ENCODE assay signal across 8 cellular contexts in the genomic region with DNA sequence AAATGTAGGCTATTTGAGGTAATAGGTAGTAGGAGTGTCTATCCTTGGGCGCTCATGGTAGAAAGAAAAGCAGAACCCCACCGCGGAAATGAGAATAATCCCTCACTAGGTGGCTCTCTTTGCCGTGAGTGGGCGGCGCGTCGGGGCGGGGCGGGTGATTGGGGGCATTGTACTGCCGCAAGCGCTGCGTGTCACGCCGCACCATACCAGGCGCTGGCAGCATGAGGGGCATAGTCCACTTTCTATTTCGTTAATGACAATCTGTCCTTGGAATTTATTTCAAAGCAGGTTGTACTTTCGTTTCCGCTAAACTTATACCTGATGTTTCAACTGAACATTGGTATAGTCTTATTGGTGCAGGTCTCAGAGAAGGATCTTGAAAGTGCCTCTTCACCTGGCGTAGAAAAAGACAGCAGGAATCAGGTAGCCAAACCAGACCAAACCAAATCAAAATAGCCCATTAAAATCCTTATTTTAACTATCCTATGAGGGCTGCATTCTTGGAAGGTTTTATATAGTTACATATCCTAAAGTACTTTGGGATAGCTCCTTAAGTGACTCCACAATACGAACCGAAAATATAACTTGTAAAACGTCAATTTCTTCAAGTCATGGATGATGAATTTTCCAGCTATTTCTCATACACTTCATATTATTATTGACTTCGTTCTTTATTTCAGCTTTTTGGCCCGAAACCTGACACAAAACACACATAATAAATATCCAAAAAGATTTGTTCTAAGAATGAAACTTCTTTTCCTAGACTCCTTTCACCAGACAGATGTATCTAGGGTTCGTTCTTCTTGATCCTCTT. TPM values are rescaled to one million over a fixed set of nuclear protein-coding genes. Genes with fewer than 3 reads are reported as not detected.
A peak's percentile ranks its signal among the peaks of the same experiment; 100 is the strongest.
DNase-seq lines count a peak whose midpoint lies in the region; ATAC-seq, FAIRE-seq and TF ChIP-seq lines count a peak whose summit lies in the region.

No MANE protein-coding gene starts in this region.

- H3K27me3 Mint-ChIP-seq in HFFc6 (ENCODE audit: insufficient read depth), result peaks cover 2% of the 10 kb centered on the region; the same call in 1 of the 2 replicates
- no peaks in the 10 kb centered on the region for H3K27me3 Mint-ChIP-seq in activated naive CD8-positive, alpha-beta T cell

- H3K4me3 ChIP-seq in pancreas, result peak overlapping the region; percentile 79 to 98 (median 88)
- peak overlapping the region; percentile 97 to 99 for H3K4me3 ChIP-seq in tibial artery

- H3K4me1 Mint-ChIP-seq in HFFc6 (ENCODE audit: low read depth), result peaks cover 33% of the 10 kb centered on the region
- peaks cover 28% of the 10 kb centered on the region for H3K4me1 Mint-ChIP-seq in activated naive CD8-positive, alpha-beta T cell (ENCODE audit: low read depth)

- H3K27ac Mint-ChIP-seq in HFFc6, result peak overlapping the region; percentile 100
- H3K27ac Mint-ChIP-seq in activated naive CD8-positive, alpha-beta T cell, result peak overlapping the region; percentile 100

- peaks cover 11% of the 10 kb centered on the region; the same call in 1 of the 2 replicates for H3K36me3 Mint-ChIP-seq in HFFc6 (ENCODE audit: low read depth)
- H3K36me3 Mint-ChIP-seq in activated naive CD8-positive, alpha-beta T cell, result peaks cover 4% of the 10 kb centered on the region

- ATAC-seq in Right ventricle myocardium inferior (peak; percentile 53), pancreas (peak; percentile 36 to 73 (median 60))

- H3K27ac ChIP-seq in pancreas, result peak overlapping the region; percentile 97 to 98 (median 98)
- H3K27ac ChIP-seq in tibial artery, result peak overlapping the region; percentile 90 to 94

- DNase-seq in HFFc6 (peak; percentile 72), NCI-H1105 (lab: John Stamatoyannopoulos, UW) (peak; percentile 76), SKM-1 (lab: John Stamatoyannopoulos, UW; ENCODE audit: unreplicated experiment) (peak; percentile 95), Right ventricle myocardium inferior (ENCODE audit: missing footprints) (peak; percentile 94), pancreas (peak; percentile 82 to 90 (median 86)), tibial artery (peak; percentile 84 to 91)

- H3K27me3 ChIP-seq in pancreas (no peaks in the 10 kb centered on the region), tibial artery (no peaks in the 10 kb centered on the region)

- no peak for FAIRE-seq in pancreas (lab: Jason Lieb, UNC)

- peak overlapping the region; percentile 91 for H3K4me3 Mint-ChIP-seq in HFFc6
- H3K4me3 Mint-ChIP-seq in activated naive CD8-positive, alpha-beta T cell, result peak overlapping the region; percentile 95

- TF ChIP-seq CTCF in HFFc6 (IDR thresholded peaks at IDR 0.05), result peak; percentile 76
- TF ChIP-seq CTCF in pancreas (IDR thresholded peaks at IDR 0.05), result peak in 1 of 4 donors; percentile 25
- TF ChIP-seq CTCF in tibial artery (IDR thresholded peaks at IDR 0.05), result peak; percentile 22 to 53

- H3K4me1 ChIP-seq in ES-I3 (ENCODE audit: insufficient read depth, low read length) (no peaks in the 10 kb centered on the region), pancreas (peaks cover 4 to 21% (median 4%) of the 10 kb centered on the region in 3 donors), tibial artery (peaks cover 0 to 26% (median 11%) of the 10 kb centered on the region in 4 donors)

- H3K9me3 Mint-ChIP-seq in HFFc6, result no peaks in the 10 kb centered on the region
- H3K9me3 Mint-ChIP-seq in activated naive CD8-positive, alpha-beta T cell (ENCODE audit: low read depth), result no peaks in the 10 kb centered on the region

- H3K9me3 ChIP-seq in ES-I3 (ENCODE audit: control insufficient read depth, insufficient read depth, low read length) (no peaks in the 10 kb centered on the region), pancreas (no peaks in the 10 kb centered on the region), tibial artery (no peaks in the 10 kb centered on the region)

- intact Hi-C loops in Right ventricle myocardium inferior (cut with DNase I), result loop anchor here (2.0 to 10.0 kb wide), 4 partner anchors 72 to 434 kb away; no protein-coding TSS in a partner anchor
- intact Hi-C loops in pancreas (cut with DNase I), result loop anchor here in 1 of 3 donors (10.0 kb wide), 1 partner anchor 64 kb away; no protein-coding TSS in a partner anchor
- intact Hi-C loops in tibial artery (cut with DNase I; ENCODE audit: low total_unique reads), result loop anchor here (5.0 kb wide), 1 partner anchor 167 kb away; the partner anchor contains the start of gene ARPC5

- H3K9ac ChIP-seq in ES-I3 (ENCODE audit: low read depth, low read length), result peak overlapping the region; percentile 93

- H3K36me3 ChIP-seq in ES-I3 (ENCODE audit: insufficient read depth, low read length) (no peaks in the 10 kb centered on the region), pancreas (no peaks in the 10 kb centered on the region), tibial artery (no peaks in the 10 kb centered on the region)

- WGBS in pancreas, 2 donors, result 0% methylated on average over 26 of the region's 26 CpGs

RNA-seq across cellular contexts. Expression of gene SMG7, which starts 1.9 kb away (rescaled TPM):
- 10 to 100 TPM; 49.5 to 63.6 (median 55.5) TPM for total RNA-seq in HFFc6 (2021; fragmentation: NEBNext Ultra II Directional; extraction: Animal tissue kit (Norgen Biotek cat#: 25700))
- total RNA-seq in Right ventricle myocardium inferior (45.5 TPM), pancreas (10 to 100 TPM; 21.4 to 36.5 (median 24.4) TPM)
- 10 to 100 TPM; 11.7 to 19.5 TPM for polyA plus RNA-seq in pancreas

RNA-seq across cellular contexts. Expression of gene NMNAT2, which starts 52.2 kb away (rescaled TPM):
- 10 to 100 TPM; 20.2 to 31.4 (median 23.8) TPM for total RNA-seq in HFFc6 (2021; fragmentation: NEBNext Ultra II Directional; extraction: Animal tissue kit (Norgen Biotek cat#: 25700))
- 2.1 TPM for total RNA-seq in Right ventricle myocardium inferior
- total RNA-seq in pancreas, result 1 to 10 TPM in 3 of 6 donors, under 1 TPM in 3; 0.42 to 3.5 (median 1.5) TPM
- polyA plus RNA-seq in pancreas, result 1 to 10 TPM; 1.3 to 4.9 TPM

Comparison
In these comparisons a context has a peak if more than half of its experiments do, and no peak if none do; other contexts are left out.
1. Peak in every context shown above with its lines: DNase-seq, ATAC-seq, H3K4me3 ChIP-seq and H3K27ac ChIP-seq.